9 cellular contexts compared by ENCODE assay signal in the genomic region with DNA sequence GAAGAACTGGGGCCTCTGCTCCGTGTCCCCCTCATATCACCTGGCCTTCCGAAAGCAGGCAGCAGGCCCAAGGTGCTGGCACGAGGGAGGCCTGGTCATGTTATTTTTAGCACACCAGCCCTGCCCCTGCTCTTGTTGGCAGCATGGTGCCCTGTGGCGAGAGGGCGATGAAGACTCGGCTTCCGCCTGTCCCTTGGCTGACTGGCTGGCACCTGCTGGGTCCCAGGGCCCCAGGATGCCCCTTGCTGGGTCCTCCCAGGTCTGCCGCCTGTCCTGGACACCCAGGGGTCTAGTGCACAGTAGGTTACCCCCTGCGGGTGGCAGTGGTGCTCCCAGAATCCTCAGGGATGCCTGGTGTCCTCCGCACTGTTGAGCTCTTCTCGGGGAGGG.
DNase-seq lines count a peak whose midpoint lies in the region; ATAC-seq and TF ChIP-seq lines count a peak whose summit lies in the region.
"Had no signal": no experiment of that assay in that cellular context is flagged by ENCODE, and none has a peak within 500 bp of the region (broad histone marks: within the 10 kb centered on the region; RNA-seq: fewer than 3 reads in every experiment).

No MANE protein-coding gene starts in this region.

- peaks cover 40% of the 10 kb centered on the region for H3K79me1 ChIP-seq in neuronal stem cell (ENCODE audit: low read depth, low read length)

- H4K91ac ChIP-seq in neuronal stem cell (ENCODE audit: low read depth, low read length, poor library complexity): no peak overlapping the region

- H4K8ac ChIP-seq in neuronal stem cell (ENCODE audit: low read depth, low read length): no peak overlapping the region

- TF ChIP-seq CTCF in esophagus muscularis mucosa (IDR thresholded peaks at IDR 0.05): no peak
- no peak for TF ChIP-seq CTCF in uterus (IDR thresholded peaks at IDR 0.05)

- ATAC-seq in Right ventricle myocardium inferior (peak; percentile 43), GM18873 (IDR thresholded peaks at IDR 0.05; ENCODE audit: low FRiP score, unreplicated experiment) (no peak)

- H2AFZ ChIP-seq in neuronal stem cell (ENCODE audit: low read length): no peak overlapping the region

- H3K23ac ChIP-seq in neuronal stem cell (ENCODE audit: low read depth, low read length, poor library complexity): no peak overlapping the region

- intact Hi-C loops in Right ventricle myocardium inferior (cut with DNase I): no loop called here
- intact Hi-C loops in cardiac septum (cut with DNase I): loop anchor here (2.0 to 5.0 kb wide), 2 partner anchors 61 to 72 kb away; no protein-coding TSS in a partner anchor
- intact Hi-C loops in esophagus muscularis mucosa (cut with DNase I): no loop called here
- intact Hi-C loops in uterus (cut with DNase I; ENCODE audit: low total_unique reads): loop anchor here (10.0 kb wide), 1 partner anchor 78 kb away; a partner anchor contains a TSS

- peak overlapping the region; percentile 8 for H2AK5ac ChIP-seq in neuronal stem cell (ENCODE audit: low read depth, low read length)

- peaks cover 75 to 94% (median 88%) of the 10 kb centered on the region in 4 donors for H3K4me1 ChIP-seq in esophagus muscularis mucosa
- H3K4me1 ChIP-seq in neuronal stem cell (ENCODE audit: control insufficient read depth in 2 of 2, insufficient read depth in 1 of 2, low read depth in 1 of 2, low read length in 2 of 2): peaks cover 15 to 17% of the 10 kb centered on the region in 2 donors
- H3K4me1 ChIP-seq in uterus: peaks cover 6 to 52% of the 10 kb centered on the region in 2 donors

- peaks cover 0 to 16% (median 12%) of the 10 kb centered on the region in 4 donors for H3K36me3 ChIP-seq in esophagus muscularis mucosa
- H3K36me3 ChIP-seq in neuronal stem cell (replicated peaks in 1 of 2; ENCODE audit: control insufficient read depth in 2 of 2, insufficient read depth in 2 of 2, low read length in 2 of 2): peaks cover 0 to 3% of the 10 kb centered on the region in 2 donors
- H3K36me3 ChIP-seq in uterus: no peaks in the 10 kb centered on the region

- H3K4me2 ChIP-seq in neuronal stem cell (ENCODE audit: insufficient read depth, low read length, poor library complexity, severe bottlenecking): no peak overlapping the region

- TF ChIP-seq POLR2A in esophagus muscularis mucosa (IDR thresholded peaks at IDR 0.05; ENCODE audit: low read depth) (no peak), uterus (IDR thresholded peaks at IDR 0.05) (no peak)

- H3K9ac ChIP-seq in neuronal stem cell (ENCODE audit: low read depth, low read length, poor library complexity): no peak overlapping the region

- peak overlapping the region; percentile 71 to 79 (median 74) for H3K27ac ChIP-seq in esophagus muscularis mucosa (replicated peaks in 1 of 4)
- no peak overlapping the region for H3K27ac ChIP-seq in neuronal stem cell (replicated peaks; ENCODE audit: low read length)
- peak overlapping the region; percentile 45 to 51 for H3K27ac ChIP-seq in uterus

- peak overlapping the region; percentile 29 for H3K18ac ChIP-seq in neuronal stem cell (ENCODE audit: low read length)

- H3K27me3 ChIP-seq in esophagus muscularis mucosa (no peaks in the 10 kb centered on the region), neuronal stem cell (ENCODE audit: control insufficient read depth in 3 of 3, insufficient read depth in 3 of 3, low read depth in 1 of 3, low read length in 3 of 3) (no peaks in the 10 kb centered on the region), uterus (no peaks in the 10 kb centered on the region)

- H3K4me3 ChIP-seq in esophagus muscularis mucosa (no peak overlapping the region), neuronal stem cell (ENCODE audit: low read length in 2 of 2) (no peak overlapping the region), uterus (no peak overlapping the region)

- H2BK5ac ChIP-seq in neuronal stem cell (ENCODE audit: low read length): peak overlapping the region; percentile 22

- DNase-seq in Right ventricle myocardium inferior (ENCODE audit: missing footprints) (no peak), cardiac septum (ENCODE audit: low spot score) (no peak), esophagus muscularis mucosa (ENCODE audit: extremely low spot score) (no peak), neuronal stem cell (ENCODE audit: low spot score) (no peak), uterus (no peak), NCI-H524 treated with DMSO at 0.1 percent for 48 hours (lab: John Stamatoyannopoulos, UW) (no peak)
- no peak for DNase-seq in effector CD4-positive, alpha-beta T cell
- DNase-seq: NK-92 treated with Interleukin-12 subunit alpha and Interleukin-12 subunit beta, amount 100 ng/mL, for 24 hours had no signal

- H3K14ac ChIP-seq in neuronal stem cell (ENCODE audit: low read length): no peak overlapping the region

- H2BK12ac ChIP-seq in neuronal stem cell (ENCODE audit: low read length): no peak overlapping the region

- peaks cover 0 to 5% (median 0%) of the 10 kb centered on the region in 4 donors for H3K9me3 ChIP-seq in esophagus muscularis mucosa
- H3K9me3 ChIP-seq in neuronal stem cell (replicated peaks in 1 of 2; ENCODE audit: control insufficient read depth in 2 of 2, insufficient read depth in 1 of 2, low read depth in 1 of 2, low read length in 2 of 2): peaks cover 10% of the 10 kb centered on the region in 2 donors
- no peaks in the 10 kb centered on the region for H3K9me3 ChIP-seq in uterus

- 62% methylated on average over 4 of the region's 11 CpGs for WGBS in esophagus muscularis mucosa
- WGBS in neuronal stem cell (ENCODE audit: extremely low coverage in 2 of 2, insufficient read length in 2 of 2, insufficient replicate concordance in 1 of 2), 2 donors: no CpG with 5 or more reads among the region's 11 CpGs

- H2BK120ac ChIP-seq in neuronal stem cell (ENCODE audit: low read depth, low read length): no peak overlapping the region

- H2BK15ac ChIP-seq in neuronal stem cell (ENCODE audit: low read length): no peak overlapping the region

- TF ChIP-seq EP300 in esophagus muscularis mucosa (IDR thresholded peaks at IDR 0.05): no peak

- no peak overlapping the region for H3K4ac ChIP-seq in neuronal stem cell (ENCODE audit: low read length)

Comparison
In these comparisons a context has a peak if more than half of its experiments do, and no peak if none do; other contexts are left out.
1. intact Hi-C loops: an anchor here in cardiac septum (2.0 to 5.0 kb wide) and uterus (10.0 kb wide); none called in Right ventricle myocardium inferior and esophagus muscularis mucosa.